Comparison of ENCODE assay signal across 17 cellular contexts in the genomic region with DNA sequence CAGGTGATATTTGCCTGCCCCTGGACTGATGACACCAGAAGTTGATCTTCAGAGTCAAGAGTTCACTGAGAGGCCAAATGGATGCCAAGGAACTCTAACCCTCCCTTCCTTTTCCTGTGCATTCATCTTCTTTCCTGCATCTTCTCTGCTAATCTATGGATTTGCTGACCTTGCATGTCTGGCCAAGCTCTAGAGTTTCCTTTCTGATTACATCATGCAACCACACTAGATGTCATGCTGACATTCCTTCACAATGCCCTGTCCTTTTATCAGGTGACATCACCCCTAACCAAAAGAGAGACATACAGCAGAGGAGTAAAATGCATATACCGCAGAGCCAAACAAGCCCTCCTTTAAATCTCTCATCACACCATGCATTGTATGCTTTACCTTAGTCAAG.
"Had no signal": no experiment of that assay in that cellular context is flagged by ENCODE, and none has a peak within 500 bp of the region (broad histone marks: within the 10 kb centered on the region; RNA-seq: fewer than 3 reads in every experiment).

No MANE protein-coding gene starts in this region.

- H3K4me1 Mint-ChIP-seq: activated CD8-positive, alpha-beta memory T cell treated with anti-CD3 and anti-CD28 coated beads, Interleukin-2, amount 10 ng/mL, durations not matched to agents 7 days and 5 days; endodermal cell; naive B cell; neural progenitor cell; stimulated activated naive CD8-positive, alpha-beta T cell treated with anti-CD3 and anti-CD28 coated beads, Interleukin-15, amount 100 ng/mL, for 72 hours had no signal

- H3K27ac ChIP-seq: dorsolateral prefrontal cortex, neural progenitor cell, ovary, upper lobe of left lung had no signal

- H3K4me1 ChIP-seq: neural progenitor cell, upper lobe of left lung had no signal

- H3K4me2 ChIP-seq: neural progenitor cell had no signal

- ATAC-seq: activated CD8-positive, alpha-beta memory T cell treated with anti-CD3 and anti-CD28 coated beads, Interleukin-2, amount 10 ng/mL, durations not matched to agents 7 days and 5 days; activated naive CD4-positive, alpha-beta T cell treated with anti-CD3 and anti-CD28 coated beads, Interleukin-2, amount 50 U/mL, for 72 hours; left lobe of liver; stimulated activated naive CD8-positive, alpha-beta T cell treated with anti-CD3 and anti-CD28 coated beads, Interleukin-15, amount 100 ng/mL, for 72 hours had no signal

- H3K4me3 Mint-ChIP-seq: activated CD8-positive, alpha-beta memory T cell treated with anti-CD3 and anti-CD28 coated beads, Interleukin-2, amount 10 ng/mL, durations not matched to agents 7 days and 5 days; activated T-cell treated with anti-CD3 and anti-CD28 coated beads, Interleukin-2, amount 50 U/mL, for 24 hours; endodermal cell; naive B cell; neural progenitor cell; stimulated activated naive CD8-positive, alpha-beta T cell treated with anti-CD3 and anti-CD28 coated beads, Interleukin-15, amount 100 ng/mL, for 72 hours had no signal

- H3K9me3 Mint-ChIP-seq: endodermal cell had no signal

- H3K4me3 ChIP-seq: dorsolateral prefrontal cortex, neural progenitor cell, ovary, upper lobe of left lung had no signal

- H3K27ac Mint-ChIP-seq: activated CD8-positive, alpha-beta memory T cell treated with anti-CD3 and anti-CD28 coated beads, Interleukin-2, amount 10 ng/mL, durations not matched to agents 7 days and 5 days; activated naive CD4-positive, alpha-beta T cell treated with anti-CD3 and anti-CD28 coated beads, Interleukin-2, amount 50 U/mL, for 72 hours; activated T-cell treated with anti-CD3 and anti-CD28 coated beads, Interleukin-2, amount 50 U/mL, for 24 hours; endodermal cell; naive B cell; neural progenitor cell; stimulated activated naive CD8-positive, alpha-beta T cell treated with anti-CD3 and anti-CD28 coated beads, Interleukin-15, amount 100 ng/mL, for 72 hours had no signal

- DNase-seq: activated CD4-positive, CD25-positive, alpha-beta regulatory T cell treated with anti-CD3 and anti-CD28 coated beads, Interleukin-2, amount 50 U/mL, for 72 hours; activated CD8-positive, alpha-beta memory T cell treated with anti-CD3 and anti-CD28 coated beads, Interleukin-2, amount 10 ng/mL, durations not matched to agents 7 days and 5 days; activated effector memory CD4-positive, alpha-beta T cell treated with anti-CD3 and anti-CD28 coated beads, Interleukin-2, amount 50 U/mL, for 16 hours; activated T-cell treated with anti-CD3 and anti-CD28 coated beads, Interleukin-2, amount 50 U/mL, for 24 hours; dorsolateral prefrontal cortex; endodermal cell; erythroblast; islet precursor cell; naive B cell; ovary; stimulated activated CD4-positive, alpha-beta T cell treated with anti-CD3 and anti-CD28 coated beads, Interleukin-1b, Interleukin-23, amount 100 ng/mL, for 48 hours; stimulated activated naive CD8-positive, alpha-beta T cell treated with anti-CD3 and anti-CD28 coated beads, Interleukin-15, amount 100 ng/mL, for 72 hours; T1000; upper lobe of left lung had no signal

- H3K27me3 Mint-ChIP-seq: activated CD8-positive, alpha-beta memory T cell treated with anti-CD3 and anti-CD28 coated beads, Interleukin-2, amount 10 ng/mL, durations not matched to agents 7 days and 5 days; activated T-cell treated with anti-CD3 and anti-CD28 coated beads, Interleukin-2, amount 50 U/mL, for 24 hours; naive B cell; stimulated activated naive CD8-positive, alpha-beta T cell treated with anti-CD3 and anti-CD28 coated beads, Interleukin-15, amount 100 ng/mL, for 72 hours had no signal

- H3K9me3 ChIP-seq: ovary had no signal

- H3K36me3 Mint-ChIP-seq: activated CD8-positive, alpha-beta memory T cell treated with anti-CD3 and anti-CD28 coated beads, Interleukin-2, amount 10 ng/mL, durations not matched to agents 7 days and 5 days; activated naive CD4-positive, alpha-beta T cell treated with anti-CD3 and anti-CD28 coated beads, Interleukin-2, amount 50 U/mL, for 72 hours; naive B cell; neural progenitor cell had no signal
